Comparison of ENCODE assay signal across 1 cellular context in genomic region chr1:61812916-61813315, GRCh38.
TF ChIP-seq lines count a peak whose summit lies in the region.

No MANE protein-coding gene starts in this region.

TF ChIP-seq in GM23338, 12 proteins besides CTCF, POLR2A, EP300 and RAD21 (continued from another document):
- no peak for TF ChIP-seq ZNF462 (CRISPR knock-in tag; IDR thresholded peaks at IDR 0.05)
